In genomic region chr10:79249156-79250121, GRCh38 we compare ENCODE assay signal across 8 cellular contexts.
DNase-seq lines count a peak whose midpoint lies in the region; ATAC-seq and TF ChIP-seq lines count a peak whose summit lies in the region.

No MANE protein-coding gene starts in this region.

- DNase-seq in T-helper 17 cell (no peak), NCI-H774 (lab: John Stamatoyannopoulos, UW) (no peak), NCI-H524 treated with DMSO at 0.1 percent for 48 hours (lab: John Stamatoyannopoulos, UW) (no peak), AG20443 (ENCODE audit: low spot score) (no peak), Caco-2 (no peak)

- CTCF ChIA-PET in Caco-2 (lab: Charles Lee): no interaction called here

- H3K9me3 ChIP-seq in T-helper 17 cell (ENCODE audit: control insufficient read depth, low read length, poor library complexity, severe bottlenecking) (no peaks in the 10 kb centered on the region), Caco-2 (no peaks in the 10 kb centered on the region)

- H3K9me3 Mint-ChIP-seq in Caco-2 (ENCODE audit: unreplicated experiment): no peaks in the 10 kb centered on the region

- H3K27ac Mint-ChIP-seq in T-helper 17 cell (peak overlapping the region; percentile 95), Caco-2 (ENCODE audit: unreplicated experiment) (no peak overlapping the region)

- POLR2A ChIA-PET in Caco-2 (lab: Charles Lee): no interaction called here

- H3K4me3 ChIP-seq in rectal smooth muscle tissue (ENCODE audit: low read length) (no peak overlapping the region), Caco-2 (ENCODE audit: low read depth, low read length) (no peak overlapping the region)

- intact Hi-C loops in Caco-2 (cut with micrococcal nuclease; ENCODE audit: unreplicated experiment): no loop called here

- H3K4me1 Mint-ChIP-seq in T-helper 17 cell (peaks cover 37% of the 10 kb centered on the region), Caco-2 (ENCODE audit: low read depth, unreplicated experiment) (peaks cover 7% of the 10 kb centered on the region)

- H3K4me3 Mint-ChIP-seq in T-helper 17 cell (peak overlapping the region; percentile 28), Caco-2 (ENCODE audit: unreplicated experiment) (no peak overlapping the region)

- H3K27ac ChIP-seq in rectal smooth muscle tissue (ENCODE audit: low read depth, low read length): peak overlapping the region; percentile 89

- peak; percentile 74 for ATAC-seq in GM18870 (IDR thresholded peaks at IDR 0.05; ENCODE audit: unreplicated experiment)
- ATAC-seq in HG02642 (IDR thresholded peaks at IDR 0.05; ENCODE audit: poor library complexity, unreplicated experiment): peak; percentile 59
- ATAC-seq in T-helper 17 cell: peak; percentile 30

- H3K36me3 Mint-ChIP-seq in T-helper 17 cell (ENCODE audit: low read depth) (no peaks in the 10 kb centered on the region), Caco-2 (ENCODE audit: insufficient read depth, unreplicated experiment) (peaks cover 8% of the 10 kb centered on the region)

- H3K4me1 ChIP-seq in rectal smooth muscle tissue (ENCODE audit: control insufficient read depth, insufficient read depth, low read length) (peaks cover 57% of the 10 kb centered on the region), Caco-2 (no peaks in the 10 kb centered on the region)

- no peak for TF ChIP-seq CTCF in Caco-2 (IDR thresholded peaks at IDR 0.05; ENCODE audit: insufficient read depth in 1 of 2, low read depth in 1 of 2, low read length in 1 of 2, severe bottlenecking in 1 of 2, unreplicated experiment in 1 of 2)

- H3K27me3 Mint-ChIP-seq in T-helper 17 cell (no peaks in the 10 kb centered on the region), Caco-2 (ENCODE audit: insufficient read depth, unreplicated experiment) (no peaks in the 10 kb centered on the region)

- H3K27me3 ChIP-seq in rectal smooth muscle tissue (ENCODE audit: control insufficient read depth, insufficient read depth, low read length) (no peaks in the 10 kb centered on the region), Caco-2 (replicated peaks; ENCODE audit: control insufficient read depth, insufficient read depth, low read length) (no peaks in the 10 kb centered on the region)

- BruUV-seq in Caco-2 (replicated peaks; lab: Mats Ljungman, UMichigan): no TSS peak

- no peak overlapping the region for H3K9ac ChIP-seq in rectal smooth muscle tissue (ENCODE audit: low read length)

- H3K36me3 ChIP-seq in rectal smooth muscle tissue (ENCODE audit: control insufficient read depth, insufficient read depth, low read length) (no peaks in the 10 kb centered on the region), Caco-2 (ENCODE audit: control insufficient read depth, insufficient read depth, low read length) (no peaks in the 10 kb centered on the region)
